In the genomic region with DNA sequence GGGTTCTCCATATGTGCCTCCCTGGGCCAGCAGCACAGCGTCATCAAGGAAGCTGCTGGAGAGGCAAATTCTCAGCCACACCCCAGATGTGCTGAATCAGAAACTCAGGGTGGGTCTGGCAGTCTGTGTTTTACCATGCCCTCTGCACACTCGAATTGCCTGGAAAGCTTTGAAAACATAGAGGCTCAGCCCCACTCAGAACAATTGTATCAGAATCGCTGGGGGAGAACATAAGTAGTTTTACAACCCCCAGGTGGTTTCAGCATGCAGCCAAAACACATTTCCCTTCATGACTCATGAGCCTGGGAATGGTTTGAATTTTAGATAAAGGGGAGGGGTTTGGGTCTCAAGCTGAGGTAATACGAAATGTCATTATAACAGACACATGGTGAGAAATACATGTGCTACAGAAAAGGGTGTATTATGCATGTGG, we compare ENCODE assay signal across 13 cellular contexts. TPM values are rescaled to one million over a fixed set of nuclear protein-coding genes. Genes with fewer than 3 reads are reported as not detected.
DNase-seq lines count a peak whose midpoint lies in the region; ATAC-seq, FAIRE-seq and TF ChIP-seq lines count a peak whose summit lies in the region.
"Had no signal": no experiment of that assay in that cellular context is flagged by ENCODE, and none has a peak within 500 bp of the region (broad histone marks: within the 10 kb centered on the region; RNA-seq: fewer than 3 reads in every experiment).

No MANE protein-coding gene starts in this region.

- no peaks in the 10 kb centered on the region for H3K36me3 Mint-ChIP-seq in CD4-positive, alpha-beta T cell (ENCODE audit: low read depth)

- no peak for TF ChIP-seq EP300 in K562 (IDR thresholded peaks at IDR 0.05; ENCODE audit: low read length)

- H3K23ac ChIP-seq in IMR-90 (ENCODE audit: low read depth, low read length): peak overlapping the region; percentile 38

- peak overlapping the region; percentile 38 for H2AK9ac ChIP-seq in IMR-90 (replicated peaks; ENCODE audit: low read depth, low read length, poor library complexity)

- H3K27ac ChIP-seq in IMR-90 (ENCODE audit: insufficient read depth, low read length) (peak overlapping the region; percentile 2; the same call in 1 of the 2 replicates), K562 (ENCODE audit: extremely low read depth, low read depth, low read length) (no peak overlapping the region), left lung (no peak overlapping the region), kidney (ENCODE audit: low read depth in 2 of 2, low read length in 2 of 2) (no peak overlapping the region)
- H3K27ac ChIP-seq in CD4-positive, alpha-beta T cell (ENCODE audit: low read depth, low read length): no peak overlapping the region

- DNase-seq in AG09309 (ENCODE audit: low read depth) (peak; percentile 89), IMR-90 (peak; percentile 95), K562 (ENCODE audit: extremely low read depth in 1 of 4, low spot score in 3 of 4) (no peak), left lung (no peak), kidney (no peak), HUDEP-2 (lab: John Stamatoyannopoulos, UW; ENCODE audit: unreplicated experiment in 76 of 76) (no peak)
- no peak for DNase-seq in CD4-positive, alpha-beta T cell
- DNase-seq: activated CD4-positive, CD25-positive, alpha-beta regulatory T cell treated with anti-CD3 and anti-CD28 coated beads, Interleukin-2, amount 50 U/mL, for 72 hours; cerebellar nuclear complex; NCI-H510A treated with DMSO at 0.1 percent for 48 hours; stimulated activated CD4-positive, alpha-beta T cell treated with anti-CD3 and anti-CD28 coated beads, Interleukin-4, amount 100 ng/mL, for 4 hours had no signal

- no peak overlapping the region for H3K4me3 ChIP-seq in AG09309 (ENCODE audit: control insufficient read depth, low read depth, low read length)
- no peak overlapping the region for H3K4me3 ChIP-seq in IMR-90 (ENCODE audit: insufficient read depth, low read depth, low read length)
- H3K4me3 ChIP-seq in K562: no peak overlapping the region
- H3K4me3 ChIP-seq in left lung: no peak overlapping the region
- H3K4me3 ChIP-seq in kidney (ENCODE audit: low read length in 2 of 2): no peak overlapping the region

- TF ChIP-seq RAD21 in IMR-90 (IDR thresholded peaks at IDR 0.05; ENCODE audit: low read length) (no peak), K562 (CRISPR knock-in tag; conservative IDR thresholded peaks at IDR 0.05 in 1 of 2, IDR thresholded peaks at IDR 0.05 in 1 of 2) (no peak)

- no peaks in the 10 kb centered on the region for H3K9me3 Mint-ChIP-seq in CD4-positive, alpha-beta T cell

- H4K8ac ChIP-seq in IMR-90 (ENCODE audit: low read depth in 2 of 2, low read length in 2 of 2): peak overlapping the region; percentile 5 to 61; a peak in 1 of 4 replicates

- no peak overlapping the region for H3K9ac ChIP-seq in IMR-90 (ENCODE audit: low read depth, low read length)
- no peak overlapping the region for H3K9ac ChIP-seq in K562 (ENCODE audit: insufficient read depth in 1 of 2, low read depth in 2 of 2, low read length in 2 of 2)
- no peak overlapping the region for H3K9ac ChIP-seq in kidney (ENCODE audit: low read length in 2 of 2)

- TF ChIP-seq CTCF in AG09309 (IDR thresholded peaks at IDR 0.05; ENCODE audit: control insufficient read depth, insufficient read depth, low read depth, low read length, missing control alignments) (no peak), IMR-90 (conservative IDR thresholded peaks at IDR 0.05; ENCODE audit: low read depth, low read length) (no peak), K562 (IDR thresholded peaks at IDR 0.05 in 2 of 3, conservative IDR thresholded peaks at IDR 0.05 in 1 of 3; ENCODE audit: insufficient read depth in 2 of 3, low read depth in 1 of 3, low read length in 3 of 3) (no peak), left lung (IDR thresholded peaks at IDR 0.05) (no peak), kidney (IDR thresholded peaks at IDR 0.05; ENCODE audit: borderline replicate concordance, extremely low read depth, insufficient read depth) (no peak)
- no peak for TF ChIP-seq CTCF in CD4-positive, alpha-beta T cell (IDR thresholded peaks at IDR 0.05)

- no peak overlapping the region for H4K5ac ChIP-seq in IMR-90 (ENCODE audit: low read depth, low read length)

- BruUV-seq in IMR-90 (replicated peaks; lab: Mats Ljungman, UMichigan) (no TSS peak), K562 (replicated peaks; lab: Mats Ljungman, UMichigan) (no TSS peak)

- H3K4me1 ChIP-seq in IMR-90 (ENCODE audit: control insufficient read depth, insufficient read depth, low read length) (peaks cover 24% of the 10 kb centered on the region), K562 (replicated peaks in 1 of 2; ENCODE audit: control insufficient read depth in 2 of 2, insufficient read depth in 2 of 2, low read length in 2 of 2) (no peaks in the 10 kb centered on the region), left lung (no peaks in the 10 kb centered on the region), kidney (ENCODE audit: control insufficient read depth in 1 of 2, insufficient read depth in 1 of 2, low read depth in 1 of 2, low read length in 2 of 2) (no peaks in the 10 kb centered on the region)

- peak overlapping the region; percentile 9; the same call in 1 of the 3 replicates for H2BK15ac ChIP-seq in IMR-90 (ENCODE audit: low read depth, low read length)

- H3K56ac ChIP-seq in IMR-90 (ENCODE audit: extremely low read depth, insufficient read depth, low read length): peak overlapping the region; percentile 36; the same call in 1 of the 2 replicates

- peak; percentile 49 for ATAC-seq in IMR-90 (ENCODE audit: low read depth)
- ATAC-seq in K562: no peak
- peak; percentile 46 for ATAC-seq in left lung
- no peak for ATAC-seq in CD4-positive, alpha-beta T cell (ENCODE audit: poor library complexity)
- no peak for ATAC-seq in GM19455 (IDR thresholded peaks at IDR 0.05; ENCODE audit: unreplicated experiment)

- 60% methylated on average over 1 of the region's 4 CpGs; no CpG with 5 or more reads in 1 of the 2 experiments for WGBS in IMR-90 (ENCODE audit: extremely low coverage in 2 of 2, insufficient read length in 1 of 2), 2 experiments
- WGBS in K562 (ENCODE audit: insufficient coverage, low coverage, missing lambda C conversion rate): 2% methylated on average over 4 of the region's 4 CpGs

- peaks cover 27% of the 10 kb centered on the region for H3K27me3 Mint-ChIP-seq in CD4-positive, alpha-beta T cell

- H4K20me1 ChIP-seq in IMR-90 (ENCODE audit: insufficient read depth, low read length) (no peaks in the 10 kb centered on the region), K562 (replicated peaks; ENCODE audit: control insufficient read depth, insufficient read depth, low read length) (peaks cover 5% of the 10 kb centered on the region; the same call in 1 of the 2 replicates)

- H3K36me3 ChIP-seq in IMR-90 (ENCODE audit: control insufficient read depth, insufficient read depth, low read length) (no peaks in the 10 kb centered on the region), K562 (ENCODE audit: control insufficient read depth, insufficient read depth, low read length) (no peaks in the 10 kb centered on the region), left lung (no peaks in the 10 kb centered on the region), kidney (ENCODE audit: control insufficient read depth in 1 of 2, insufficient read depth in 2 of 2, low read length in 2 of 2) (no peaks in the 10 kb centered on the region)

- H3K79me2 ChIP-seq in K562 (ENCODE audit: control insufficient read depth, insufficient read depth, low read length): no peaks in the 10 kb centered on the region

- peaks cover 33% of the 10 kb centered on the region for H3K9me1 ChIP-seq in IMR-90 (ENCODE audit: insufficient read depth, low read length)
- no peaks in the 10 kb centered on the region for H3K9me1 ChIP-seq in K562 (ENCODE audit: control insufficient read depth, insufficient read depth, low read length)

- intact Hi-C loops in IMR-90 (cut with micrococcal nuclease): no loop called here
- intact Hi-C loops in K562 (cut with micrococcal nuclease): no loop called here
- intact Hi-C loops in left lung (cut with DNase I): no loop called here
- intact Hi-C loops in kidney (cut with DNase I): no loop called here
- intact Hi-C loops in CD4-positive, alpha-beta T cell (cut with DNase I, micrococcal nuclease): no loop called here

- no peak overlapping the region for H3K4me3 Mint-ChIP-seq in CD4-positive, alpha-beta T cell

- H2AK5ac ChIP-seq in IMR-90 (ENCODE audit: low read depth, low read length): peak overlapping the region; percentile 89

- H3K18ac ChIP-seq in IMR-90 (ENCODE audit: low read depth, low read length): no peak overlapping the region

- no peak for TF ChIP-seq POLR2A in IMR-90 (IDR thresholded peaks at IDR 0.05; ENCODE audit: low read depth, low read length)
- no peak for TF ChIP-seq POLR2A in K562 (conservative IDR thresholded peaks at IDR 0.05)

- H2BK20ac ChIP-seq in IMR-90 (ENCODE audit: low read depth, low read length): peak overlapping the region; percentile 96

- peaks cover 3% of the 10 kb centered on the region; the same call in 1 of the 2 replicates for H3K9me3 ChIP-seq in IMR-90 (ENCODE audit: control insufficient read depth, insufficient read depth, low read length)
- no peaks in the 10 kb centered on the region for H3K9me3 ChIP-seq in K562 (replicated peaks; ENCODE audit: control insufficient read depth, insufficient read depth, low read depth, low read length)
- H3K9me3 ChIP-seq in left lung: no peaks in the 10 kb centered on the region
- peaks cover 0 to 3% of the 10 kb centered on the region in 2 donors for H3K9me3 ChIP-seq in kidney (ENCODE audit: control insufficient read depth in 1 of 2, low read length in 2 of 2)
- H3K9me3 ChIP-seq in CD4-positive, alpha-beta T cell (ENCODE audit: control insufficient read depth, low read length): no peaks in the 10 kb centered on the region

- H2BK5ac ChIP-seq in IMR-90 (ENCODE audit: low read depth, low read length, poor library complexity, severe bottlenecking): peak overlapping the region; percentile 56

- in situ Hi-C loops in IMR-90 (cut with MboI; ENCODE audit: low sequenced_read_pairs) (loop anchor here (25.0 kb wide), 1 partner anchor 547 kb away; the partner anchor contains the start of gene TCAIM), K562 (cut with MboI) (no loop called here)

- H3K79me1 ChIP-seq in IMR-90 (ENCODE audit: low read depth in 1 of 2, low read length in 2 of 2): peaks cover 0 to 4% of the 10 kb centered on the region in 2 experiments; a peak in 1 of 4 replicates

- peak overlapping the region; percentile 78 for H3K14ac ChIP-seq in IMR-90 (replicated peaks; ENCODE audit: low read depth, low read length)

- CTCF ChIA-PET in IMR-90 (lab: Yijun Ruan, JAX) (interaction anchor here (0.8 kb wide), 1 partner anchor 31 kb away, joined by 3 read pairs; no protein-coding TSS in a partner anchor), K562 (lab: Yijun Ruan, JAX; ENCODE audit: low intra/inter-chr PET ratio) (no interaction called here)
- CTCF ChIA-PET in CD4-positive, alpha-beta T cell (lab: Charles Lee): no interaction called here

- H2AFZ ChIP-seq in IMR-90 (replicated peaks; ENCODE audit: low read length, poor library complexity) (peak overlapping the region; percentile 86), K562 (ENCODE audit: low read depth, low read length) (no peak overlapping the region)

- dilution Hi-C loops in IMR-90 (cut with HindIII; ENCODE audit: low sequenced_read_pairs, unreplicated experiment): no loop called here

- POLR2A ChIA-PET in IMR-90 (lab: Charles Lee; ENCODE audit: unreplicated experiment) (no interaction called here), K562 (lab: Yijun Ruan, JAX) (interaction anchor here (0.6 to 1.1 kb wide), 3 partner anchors 13 to 123 kb away, joined by 3 to 4 read pairs (median 4); partner anchors contain the start of genes KIAA1143 and KIF15)
- POLR2A ChIA-PET in CD4-positive, alpha-beta T cell (lab: Charles Lee): no interaction called here

- no peaks in the 10 kb centered on the region for H3K27me3 ChIP-seq in IMR-90 (ENCODE audit: control insufficient read depth, insufficient read depth, low read length)
- H3K27me3 ChIP-seq in K562 (ENCODE audit: control insufficient read depth in 2 of 2, insufficient read depth in 2 of 2, low read length in 2 of 2): peaks cover 26 to 45% of the 10 kb centered on the region in 2 experiments
- peaks cover 0 to 6% of the 10 kb centered on the region in 2 donors for H3K27me3 ChIP-seq in left lung
- H3K27me3 ChIP-seq in CD4-positive, alpha-beta T cell (ENCODE audit: control insufficient read depth, insufficient read depth, low read length): peaks cover 8% of the 10 kb centered on the region

- peak overlapping the region; percentile 85 for H2BK120ac ChIP-seq in IMR-90 (ENCODE audit: low read depth, low read length)

- peak overlapping the region; percentile 83 for H4K91ac ChIP-seq in IMR-90 (ENCODE audit: insufficient read depth, low read depth, low read length)

- H3K27ac Mint-ChIP-seq in CD4-positive, alpha-beta T cell: no peak overlapping the region

- H3K4me2 ChIP-seq in IMR-90 (ENCODE audit: low read depth, low read length) (peak overlapping the region; percentile 32; the same call in 1 of the 2 replicates), K562 (ENCODE audit: insufficient read depth, low read length) (no peak overlapping the region)

- no peaks in the 10 kb centered on the region for H3K4me1 Mint-ChIP-seq in CD4-positive, alpha-beta T cell (ENCODE audit: low read depth)

- FAIRE-seq in K562 (lab: Jason Lieb, UNC) (no peak), kidney (lab: Jason Lieb, UNC) (no peak)

- H3K4ac ChIP-seq in IMR-90 (ENCODE audit: low read depth, low read length): peak overlapping the region; percentile 77

RNA-seq across cellular contexts. Expression of gene TGM4, which starts 9.6 kb away (rescaled TPM):
- total RNA-seq in IMR-90 (2012; rRNA removed): under 0.01 TPM in 1 of 2 replicates, not detected in the other
- polyA plus RNA-seq in IMR-90 (2012; rRNA removed): 0.03 and 0.10 TPM in 2 replicates
- polyA plus RNA-seq in IMR-90 (2012; cell fraction: cytosol; rRNA removed): 0.01 TPM in 1 of 2 replicates, not detected in the other
- polyA plus RNA-seq in IMR-90 (2012; cell fraction: nucleus; rRNA removed; ENCODE audit: low replicate concordance): 0.07 and 0.09 TPM in 2 replicates
- total RNA-seq in K562 (2011; cell fraction: chromatin; rRNA removed; ENCODE audit: low replicate concordance): not detected in 2 replicates
- total RNA-seq in K562 (2011; cell fraction: nucleolus; rRNA removed): not detected in 2 replicates
- not detected in 2 replicates for total RNA-seq in K562 (2011; cell fraction: nucleoplasm; rRNA removed)
- total RNA-seq in K562 (2014; rRNA removed): not detected in 2 replicates
- not detected in 2 replicates for total RNA-seq in K562 (2014; rRNA removed; fragmentation: Illumina TruSeq; extraction: Trizol)
- total RNA-seq in K562 (2015; rRNA removed; fragmentation: Illumina TruSeq; extraction: Trizol): not detected in 2 replicates
- not detected in 2 replicates for total RNA-seq in K562 (2021)
- not detected in 2 replicates for polyA plus RNA-seq in K562 (2011; rRNA removed)
- polyA plus RNA-seq in K562 (2011; cell fraction: cytosol; rRNA removed): not detected in 2 replicates
- polyA plus RNA-seq in K562 (2011; cell fraction: nucleus; rRNA removed): not detected in 2 replicates
- 0.03 TPM in 1 of 2 replicates, not detected in the other for polyA plus RNA-seq in K562 (2012)
- polyA plus RNA-seq in K562 (2014; fragmentation: Illumina TruSeq; extraction: Trizol): not detected in 2 replicates
- not detected for polyA plus RNA-seq in K562 (2014; fragmentation: Nextera tagmentation; extraction: Ambion mirVana)
- polyA plus RNA-seq in K562 (2014; rRNA removed): not detected in 2 replicates
- not detected in 2 replicates for polyA minus RNA-seq in K562 (2011; rRNA and poly(A)+ RNA removed)
- polyA minus RNA-seq in K562 (2011; cell fraction: cytosol; rRNA and poly(A)+ RNA removed): not detected in 2 replicates
- polyA minus RNA-seq in K562 (2011; cell fraction: nucleus; rRNA and poly(A)+ RNA removed): not detected in 2 replicates
- not detected for total RNA-seq in left lung
- total RNA-seq in kidney: not detected
- polyA plus RNA-seq in kidney (ENCODE audit: insufficient read depth, low read depth, low replicate concordance): not detected
- not detected for total RNA-seq in CD4-positive, alpha-beta T cell
- total RNA-seq: liver had no signal
- polyA plus RNA-seq: liver had no signal

RNA-seq across cellular contexts. Expression of gene TMEM42, which starts 22.3 kb away (rescaled TPM):
- total RNA-seq in IMR-90 (2012; rRNA removed) (10.3 and 13.1 TPM in 2 replicates), K562 (2014; rRNA removed) (0.65 and 0.86 TPM in 2 replicates), K562 (2014; rRNA removed; fragmentation: Illumina TruSeq; extraction: Trizol) (0.93 and 1.1 TPM in 2 replicates), K562 (2015; rRNA removed; fragmentation: Illumina TruSeq; extraction: Trizol) (0.87 and 1.1 TPM in 2 replicates), K562 (2021) (1.6 TPM in 2 replicates), left lung (10 to 100 TPM; 14.2 to 18.4 TPM), kidney (17.7 TPM)
- polyA plus RNA-seq in IMR-90 (2012; rRNA removed) (23.7 and 24.7 TPM in 2 replicates), K562 (2011; rRNA removed) (1.6 and 2.2 TPM in 2 replicates), K562 (2014; fragmentation: Illumina TruSeq; extraction: Trizol) (0.86 and 0.89 TPM in 2 replicates), K562 (2014; fragmentation: Nextera tagmentation; extraction: Ambion mirVana) (under 1 TPM; 0.53 to 0.98 TPM), K562 (2014; rRNA removed) (0.90 and 0.96 TPM in 2 replicates), kidney (ENCODE audit: insufficient read depth, low read depth, low replicate concordance) (33.6 TPM)
- polyA plus RNA-seq in IMR-90 (2012; cell fraction: cytosol; rRNA removed): 25.2 and 26.0 TPM in 2 replicates
- polyA plus RNA-seq in IMR-90 (2012; cell fraction: nucleus; rRNA removed; ENCODE audit: low replicate concordance): 23.8 and 28.1 TPM in 2 replicates
- total RNA-seq in K562 (2011; cell fraction: chromatin; rRNA removed; ENCODE audit: low replicate concordance): 9.2 and 12.6 TPM in 2 replicates
- total RNA-seq in K562 (2011; cell fraction: nucleolus; rRNA removed): 5.0 and 5.7 TPM in 2 replicates
- 8.9 and 9.6 TPM in 2 replicates for total RNA-seq in K562 (2011; cell fraction: nucleoplasm; rRNA removed)
- polyA plus RNA-seq in K562 (2011; cell fraction: cytosol; rRNA removed): 0.97 and 1.1 TPM in 2 replicates
- polyA plus RNA-seq in K562 (2011; cell fraction: nucleus; rRNA removed): 6.8 and 8.7 TPM in 2 replicates
- polyA plus RNA-seq in K562 (2012): 0.60 and 0.83 TPM in 2 replicates
- polyA minus RNA-seq in K562 (2011; rRNA and poly(A)+ RNA removed): 1.1 and 2.0 TPM in 2 replicates
- polyA minus RNA-seq in K562 (2011; cell fraction: cytosol; rRNA and poly(A)+ RNA removed): 2.3 and 4.6 TPM in 2 replicates
- 3.4 and 4.7 TPM in 2 replicates for polyA minus RNA-seq in K562 (2011; cell fraction: nucleus; rRNA and poly(A)+ RNA removed)
- 1 to 10 TPM; 6.8 to 8.0 TPM for total RNA-seq in CD4-positive, alpha-beta T cell

Comparison
In these comparisons a context has a peak if more than half of its experiments do, and no peak if none do; other contexts are left out.
1. DNase-seq: peak in AG09309 (single experiment) and IMR-90 (single experiment); none in K562 (0 of 4), left lung (0 of 2), kidney (single experiment), HUDEP-2 (0 of 76) and CD4-positive, alpha-beta T cell (0 of 10).
2. ATAC-seq: peak in IMR-90 (single experiment) and left lung (single experiment); none in K562 (single experiment), CD4-positive, alpha-beta T cell (single experiment) and GM19455 (single experiment).